24 cellular contexts compared by ENCODE assay signal in genomic region chr3:72271215-72271614, GRCh38.
A peak's percentile ranks its signal among the peaks of the same experiment; 100 is the strongest.
DNase-seq lines count a peak whose midpoint lies in the region; ATAC-seq and TF ChIP-seq lines count a peak whose summit lies in the region.
"Had no signal": no experiment of that assay in that cellular context is flagged by ENCODE, and none has a peak within 500 bp of the region (broad histone marks: within the 10 kb centered on the region; RNA-seq: fewer than 3 reads in every experiment).

No MANE protein-coding gene starts in this region.

- H3K4me3 Mint-ChIP-seq in memory B cell = no peak overlapping the region
- H3K4me3 Mint-ChIP-seq: activated B cell treated with CpG ODN at 0.5 μM for 24 hours; activated T-helper 17 cell treated with anti-CD3 and anti-CD28 coated beads, Interleukin-2, amount 50 U/mL, for 72 hours; CD8-positive, alpha-beta T cell; central memory CD8-positive, alpha-beta T cell; nephron progenitor cell; stimulated activated memory B cell treated with anti-CD40 and anti-IgM and Interleukin-4, amounts not matched to agents 10 μg/mL and 1 μg/mL and 100 μg/mL, for 72 hours had no signal

- no peak for ATAC-seq in Right ventricle myocardium superior (ENCODE audit: poor library complexity)
- ATAC-seq in memory B cell (ENCODE audit: low read depth) = no peak
- ATAC-seq in upper lobe of left lung (ENCODE audit: low FRiP score in 2 of 2) = no peak
- ATAC-seq: activated T-helper 17 cell treated with anti-CD3 and anti-CD28 coated beads, Interleukin-2, amount 50 U/mL, for 72 hours; CD8-positive, alpha-beta T cell; foreskin keratinocyte; stimulated activated memory B cell treated with anti-CD40 and anti-IgM and Interleukin-4, amounts not matched to agents 10 μg/mL and 1 μg/mL and 100 μg/mL, for 72 hours had no signal

- H3K36me3 ChIP-seq in upper lobe of left lung = no peaks in the 10 kb centered on the region

- DNase-seq in Right ventricle myocardium superior (peak; percentile 45), cardiac septum (ENCODE audit: low spot score) (no peak), dorsolateral prefrontal cortex (no peak), memory B cell (ENCODE audit: low spot score in 2 of 2) (no peak), upper lobe of left lung (no peak), SW 1271 (lab: John Stamatoyannopoulos, UW) (no peak), globus pallidus (ENCODE audit: low spot score) (no peak), GM19238 (ENCODE audit: insufficient read length, low spot score) (no peak)
- DNase-seq: activated B cell treated with CpG ODN at 0.5 μM for 24 hours; amniotic stem cell; CD8-positive, alpha-beta T cell; DND-41; foreskin keratinocyte; HCEC 1CT; NCI-H1417 treated with DMSO at 0.1 percent for 48 hours; NCI-H345; nephron progenitor cell; NK-92 treated with Interleukin-12 subunit alpha and Interleukin-12 subunit beta, amount 100 ng/mL, for 24 hours; T-cell had no signal

- TF ChIP-seq CTCF in dorsolateral prefrontal cortex (IDR thresholded peaks at IDR 0.05 in 54 of 56, conservative IDR thresholded peaks at IDR 0.05 in 2 of 56; ENCODE audit: low read depth in 1 of 56, partially characterized antibody in 56 of 56) = no peak
- no peak for TF ChIP-seq CTCF in upper lobe of left lung (IDR thresholded peaks at IDR 0.05)

- H3K4me3 ChIP-seq in dorsolateral prefrontal cortex (no peak overlapping the region), upper lobe of left lung (no peak overlapping the region)
- H3K4me3 ChIP-seq: psoas muscle had no signal

- peaks cover 8% of the 10 kb centered on the region for H3K27me3 Mint-ChIP-seq in memory B cell
- H3K27me3 Mint-ChIP-seq: activated B cell treated with CpG ODN at 0.5 μM for 24 hours; activated T-helper 17 cell treated with anti-CD3 and anti-CD28 coated beads, Interleukin-2, amount 50 U/mL, for 72 hours; T-cell had no signal

- no peaks in the 10 kb centered on the region for H3K27me3 ChIP-seq in dorsolateral prefrontal cortex
- no peaks in the 10 kb centered on the region for H3K27me3 ChIP-seq in upper lobe of left lung

- no peaks in the 10 kb centered on the region for H3K36me3 Mint-ChIP-seq in memory B cell
- H3K36me3 Mint-ChIP-seq: CD8-positive, alpha-beta T cell; stimulated activated memory B cell treated with anti-CD40 and anti-IgM and Interleukin-4, amounts not matched to agents 10 μg/mL and 1 μg/mL and 100 μg/mL, for 72 hours; T-cell had no signal

- peak in 2 of 4 donors; percentile 42 to 59 for TF ChIP-seq EP300 in upper lobe of left lung (IDR thresholded peaks at IDR 0.05)

- H3K4me1 Mint-ChIP-seq in memory B cell = peaks cover 48% of the 10 kb centered on the region
- H3K4me1 Mint-ChIP-seq: central memory CD8-positive, alpha-beta T cell had no signal

- 41 to 44% methylated on average over 6 of the region's 6 CpGs for WGBS in upper lobe of left lung, 2 donors

- peaks cover 57 to 66% (median 60%) of the 10 kb centered on the region in 4 donors for H3K4me1 ChIP-seq in upper lobe of left lung
- H3K4me1 ChIP-seq: foreskin keratinocyte had no signal

- H3K27ac ChIP-seq in dorsolateral prefrontal cortex (peak overlapping the region in 49 of 59 donors; percentile 8 to 99 (median 90)), upper lobe of left lung (peak overlapping the region; percentile 41 to 81 (median 71))
- H3K27ac ChIP-seq: foreskin keratinocyte, KMS-11, psoas muscle had no signal

- H3K9me3 Mint-ChIP-seq in memory B cell = no peaks in the 10 kb centered on the region
- H3K9me3 Mint-ChIP-seq: activated B cell treated with CpG ODN at 0.5 μM for 24 hours; CD8-positive, alpha-beta T cell; central memory CD8-positive, alpha-beta T cell; nephron progenitor cell; stimulated activated memory B cell treated with anti-CD40 and anti-IgM and Interleukin-4, amounts not matched to agents 10 μg/mL and 1 μg/mL and 100 μg/mL, for 72 hours; T-cell had no signal

- peak overlapping the region; percentile 20 for H3K27ac Mint-ChIP-seq in memory B cell
- H3K27ac Mint-ChIP-seq: activated B cell treated with CpG ODN at 0.5 μM for 24 hours; activated T-helper 17 cell treated with anti-CD3 and anti-CD28 coated beads, Interleukin-2, amount 50 U/mL, for 72 hours; CD8-positive, alpha-beta T cell; nephron progenitor cell; stimulated activated memory B cell treated with anti-CD40 and anti-IgM and Interleukin-4, amounts not matched to agents 10 μg/mL and 1 μg/mL and 100 μg/mL, for 72 hours; T-cell had no signal

- no peak for TF ChIP-seq POLR2A in upper lobe of left lung (IDR thresholded peaks at IDR 0.05)

- no peaks in the 10 kb centered on the region for H3K9me3 ChIP-seq in upper lobe of left lung
- H3K9me3 ChIP-seq: psoas muscle had no signal

- intact Hi-C loops in Right ventricle myocardium superior (cut with DNase I) (no loop called here), cardiac septum (cut with DNase I) (loop anchor here (5.0 to 10.0 kb wide), 4 partner anchors 46 to 544 kb away; partner anchors contain the start of gene RYBP), dorsolateral prefrontal cortex (cut with DNase I) (loop anchor here (10.0 kb wide), 3 partner anchors 114 to 554 kb away; partner anchors contain the start of gene RYBP (in 1 of the 2))
